9 cellular contexts compared by ENCODE assay signal in genomic region chr10:124152139-124152780, GRCh38. TPM values are rescaled to one million over a fixed set of nuclear protein-coding genes. Genes with fewer than 3 reads are reported as not detected.
DNase-seq lines count a peak whose midpoint lies in the region; ATAC-seq, FAIRE-seq and TF ChIP-seq lines count a peak whose summit lies in the region.
"Had no signal": no experiment of that assay in that cellular context is flagged by ENCODE, and none has a peak within 500 bp of the region (broad histone marks: within the 10 kb centered on the region; RNA-seq: fewer than 3 reads in every experiment).

No MANE protein-coding gene starts in this region.

- TF ChIP-seq EP300 in HepG2 (IDR thresholded peaks at IDR 0.05; ENCODE audit: low read depth in 2 of 2, low read length in 2 of 2) (no peak), HepG2 (CRISPR knock-in tag; IDR thresholded peaks at IDR 0.05; ENCODE audit: borderline replicate concordance) (no peak)

- H3K4me3 ChIP-seq in breast epithelium (peak overlapping the region in 1 of 3 donors; percentile 6), HepG2 (replicated peaks in 1 of 3; ENCODE audit: insufficient read depth in 1 of 3, low read depth in 2 of 3, low read length in 3 of 3) (peak overlapping the region in 1 of 3 experiments; percentile 44; a peak in 1 of 6 replicates), uterus (no peak overlapping the region)

- no peak for TF ChIP-seq POLR2A in breast epithelium (IDR thresholded peaks at IDR 0.05)
- TF ChIP-seq POLR2A in HepG2 (IDR thresholded peaks at IDR 0.05; ENCODE audit: insufficient read depth in 1 of 2, low read depth in 2 of 2, low read length in 2 of 2), result no peak
- no peak for TF ChIP-seq POLR2A in uterus (IDR thresholded peaks at IDR 0.05)

- peak; percentile 15 for DNase-seq in activated CD8-positive, alpha-beta T cell treated with anti-CD3 and anti-CD28 coated beads for 36 hours
- DNase-seq in activated CD8-positive, alpha-beta T cell treated with anti-CD3 and anti-CD28 coated beads, Interleukin-2, amount 10 ng/mL, durations not matched to agents 7 days and 5 days, result no peak
- peak in 1 of 2 donors; percentile 26 for DNase-seq in breast epithelium (ENCODE audit: low spot score in 2 of 2)
- DNase-seq in HepG2 (ENCODE audit: low spot score), result peak; percentile 38
- no peak for DNase-seq in uterus
- no peak for DNase-seq in DMS79 treated with DMSO at 0.1 percent for 48 hours (lab: John Stamatoyannopoulos, UW)
- no peak for DNase-seq in T-helper 9 cell
- DNase-seq in NCI-H1092 treated with DMSO at 0.1 percent for 48 hours (lab: John Stamatoyannopoulos, UW), result no peak

- H3K27ac Mint-ChIP-seq in activated CD8-positive, alpha-beta T cell treated with anti-CD3 and anti-CD28 coated beads for 36 hours, result no peak overlapping the region
- H3K27ac Mint-ChIP-seq in activated CD8-positive, alpha-beta T cell treated with anti-CD3 and anti-CD28 coated beads, Interleukin-2, amount 10 ng/mL, durations not matched to agents 7 days and 5 days, result no peak overlapping the region
- H3K27ac Mint-ChIP-seq: CD4-positive, alpha-beta T cell had no signal

- peaks cover 4% of the 10 kb centered on the region for H3K4me1 Mint-ChIP-seq in activated CD8-positive, alpha-beta T cell treated with anti-CD3 and anti-CD28 coated beads for 36 hours (ENCODE audit: low read depth)
- H3K4me1 Mint-ChIP-seq in activated CD8-positive, alpha-beta T cell treated with anti-CD3 and anti-CD28 coated beads, Interleukin-2, amount 10 ng/mL, durations not matched to agents 7 days and 5 days (ENCODE audit: low read depth), result peaks cover 22% of the 10 kb centered on the region

- H3K79me2 ChIP-seq in HepG2 (ENCODE audit: insufficient read depth, low read length), result no peaks in the 10 kb centered on the region

- no peaks in the 10 kb centered on the region for H4K20me1 ChIP-seq in HepG2 (ENCODE audit: insufficient read depth, low read length)

- H3K9me3 Mint-ChIP-seq in activated CD8-positive, alpha-beta T cell treated with anti-CD3 and anti-CD28 coated beads for 36 hours, result peaks cover 2% of the 10 kb centered on the region
- H3K9me3 Mint-ChIP-seq in activated CD8-positive, alpha-beta T cell treated with anti-CD3 and anti-CD28 coated beads, Interleukin-2, amount 10 ng/mL, durations not matched to agents 7 days and 5 days (ENCODE audit: insufficient read depth), result no peaks in the 10 kb centered on the region
- H3K9me3 Mint-ChIP-seq: CD4-positive, alpha-beta T cell had no signal

- no peaks in the 10 kb centered on the region for H3K36me3 Mint-ChIP-seq in activated CD8-positive, alpha-beta T cell treated with anti-CD3 and anti-CD28 coated beads for 36 hours (ENCODE audit: low read depth)
- no peaks in the 10 kb centered on the region for H3K36me3 Mint-ChIP-seq in activated CD8-positive, alpha-beta T cell treated with anti-CD3 and anti-CD28 coated beads, Interleukin-2, amount 10 ng/mL, durations not matched to agents 7 days and 5 days (ENCODE audit: low read depth)

- peak overlapping the region; percentile 69 to 79 for H3K27ac ChIP-seq in breast epithelium
- H3K27ac ChIP-seq in HepG2 (ENCODE audit: extremely low read length, insufficient read depth, low read length), result no peak overlapping the region
- peak overlapping the region; percentile 11 to 49 for H3K27ac ChIP-seq in uterus

- no peaks in the 10 kb centered on the region for H3K9me3 ChIP-seq in breast epithelium
- no peaks in the 10 kb centered on the region for H3K9me3 ChIP-seq in HepG2 (ENCODE audit: low read length)
- no peaks in the 10 kb centered on the region for H3K9me3 ChIP-seq in uterus

- no peak overlapping the region for H3K9ac ChIP-seq in HepG2 (ENCODE audit: insufficient read depth, low read depth, low read length)

- H2AFZ ChIP-seq in HepG2 (ENCODE audit: low read length), result no peak overlapping the region

- no TSS peak for BruUV-seq in HepG2 (replicated peaks; lab: Mats Ljungman, UMichigan)

- peaks cover 8 to 10% of the 10 kb centered on the region in 2 donors for H3K4me1 ChIP-seq in breast epithelium
- peaks cover 43% of the 10 kb centered on the region for H3K4me1 ChIP-seq in HepG2 (ENCODE audit: insufficient read depth, low read length)
- peaks cover 0 to 4% of the 10 kb centered on the region in 2 donors for H3K4me1 ChIP-seq in uterus

- in situ Hi-C loops in HepG2 (cut with HindIII; ENCODE audit: extremely low pct_ligation_motif_present, low pct_unique_long_range_greater_than_20kb), result no loop called here

- CTCF ChIA-PET in activated CD8-positive, alpha-beta T cell treated with anti-CD3 and anti-CD28 coated beads for 36 hours (lab: Charles Lee), result interaction anchor here (0.8 to 1.7 kb wide), 5 partner anchors 26 to 237 kb away, joined by 3 to 5 read pairs (median 4); no protein-coding TSS in a partner anchor
- CTCF ChIA-PET in activated CD8-positive, alpha-beta T cell treated with anti-CD3 and anti-CD28 coated beads, Interleukin-2, amount 10 ng/mL, durations not matched to agents 7 days and 5 days (lab: Charles Lee), result interaction anchor here (1.3 to 1.7 kb wide), 2 partner anchors 60 to 237 kb away, joined by 3 to 4 read pairs; no protein-coding TSS in a partner anchor
- CTCF ChIA-PET in HepG2 (lab: Yijun Ruan, JAX; ENCODE audit: low intra/inter-chr PET ratio, low total read pairs), result no interaction called here

- 9% methylated on average over 11 of the region's 25 CpGs for WGBS in HepG2 (ENCODE audit: low lambda C conversion rate)

- peak overlapping the region; percentile 53 for H3K4me2 ChIP-seq in HepG2 (ENCODE audit: low read depth, low read length)

- H3K4me3 Mint-ChIP-seq in activated CD8-positive, alpha-beta T cell treated with anti-CD3 and anti-CD28 coated beads for 36 hours, result no peak overlapping the region
- no peak overlapping the region for H3K4me3 Mint-ChIP-seq in activated CD8-positive, alpha-beta T cell treated with anti-CD3 and anti-CD28 coated beads, Interleukin-2, amount 10 ng/mL, durations not matched to agents 7 days and 5 days
- H3K4me3 Mint-ChIP-seq: CD4-positive, alpha-beta T cell had no signal

- intact Hi-C loops in activated CD8-positive, alpha-beta T cell treated with anti-CD3 and anti-CD28 coated beads for 36 hours (cut with micrococcal nuclease), result no loop called here
- intact Hi-C loops in breast epithelium (cut with DNase I; ENCODE audit: low total_unique reads), result no loop called here
- intact Hi-C loops in HepG2 (cut with micrococcal nuclease; ENCODE audit: unreplicated experiment), result loop anchor here (10.0 kb wide), 2 partner anchors 127 to 157 kb away; no protein-coding TSS in a partner anchor
- intact Hi-C loops in uterus (cut with DNase I; ENCODE audit: low total_unique reads), result no loop called here

- POLR2A ChIA-PET in activated CD8-positive, alpha-beta T cell treated with anti-CD3 and anti-CD28 coated beads for 36 hours (lab: Charles Lee), result no interaction called here
- POLR2A ChIA-PET in activated CD8-positive, alpha-beta T cell treated with anti-CD3 and anti-CD28 coated beads, Interleukin-2, amount 10 ng/mL, durations not matched to agents 7 days and 5 days (lab: Charles Lee), result interaction anchor here (0.6 kb wide), 1 partner anchor 764 kb away, joined by 3 read pairs; no protein-coding TSS in a partner anchor
- POLR2A ChIA-PET in HepG2 (lab: Yijun Ruan, JAX), result no interaction called here

- H3K27me3 Mint-ChIP-seq in activated CD8-positive, alpha-beta T cell treated with anti-CD3 and anti-CD28 coated beads for 36 hours, result peaks cover 12% of the 10 kb centered on the region
- H3K27me3 Mint-ChIP-seq in activated CD8-positive, alpha-beta T cell treated with anti-CD3 and anti-CD28 coated beads, Interleukin-2, amount 10 ng/mL, durations not matched to agents 7 days and 5 days (ENCODE audit: low read depth), result peaks cover 14% of the 10 kb centered on the region
- H3K27me3 Mint-ChIP-seq: CD4-positive, alpha-beta T cell had no signal

- ATAC-seq in activated CD8-positive, alpha-beta T cell treated with anti-CD3 and anti-CD28 coated beads for 36 hours, result no peak
- no peak for ATAC-seq in activated CD8-positive, alpha-beta T cell treated with anti-CD3 and anti-CD28 coated beads, Interleukin-2, amount 10 ng/mL, durations not matched to agents 7 days and 5 days
- ATAC-seq in HepG2, result peak; percentile 86

- H3K36me3 ChIP-seq in breast epithelium (no peaks in the 10 kb centered on the region), HepG2 (replicated peaks in 1 of 2; ENCODE audit: control insufficient read depth in 1 of 2, insufficient read depth in 2 of 2, low read length in 2 of 2) (no peaks in the 10 kb centered on the region), uterus (no peaks in the 10 kb centered on the region)

- no peak for TF ChIP-seq RAD21 in HepG2 (CRISPR knock-in tag; IDR thresholded peaks at IDR 0.05)

- FAIRE-seq in HepG2 (lab: Jason Lieb, UNC), result no peak

- TF ChIP-seq CTCF in activated CD8-positive, alpha-beta T cell treated with anti-CD3 and anti-CD28 coated beads for 36 hours (IDR thresholded peaks at IDR 0.05), result no peak
- TF ChIP-seq CTCF in breast epithelium (IDR thresholded peaks at IDR 0.05) (no peak), HepG2 (CRISPR knock-in tag; IDR thresholded peaks at IDR 0.05) (no peak), uterus (IDR thresholded peaks at IDR 0.05) (no peak)

- H3K27me3 ChIP-seq in breast epithelium (no peaks in the 10 kb centered on the region), HepG2 (ENCODE audit: control insufficient read depth in 1 of 2, insufficient read depth in 2 of 2, low read length in 2 of 2) (peaks cover 0 to 8% of the 10 kb centered on the region in 2 experiments; a peak in 4 of 5 replicates), uterus (no peaks in the 10 kb centered on the region)

RNA-seq across cellular contexts. Expression of gene CHST15, which starts 58.9 kb away (rescaled TPM):
- total RNA-seq in activated CD8-positive, alpha-beta T cell treated with anti-CD3 and anti-CD28 coated beads for 36 hours, result under 1 TPM; 0.36 to 0.81 TPM
- not detected for total RNA-seq in activated CD8-positive, alpha-beta T cell treated with anti-CD3 and anti-CD28 coated beads, Interleukin-2, amount 10 ng/mL, durations not matched to agents 7 days and 5 days
- 10 to 100 TPM; 19.0 to 57.8 (median 56.4) TPM for total RNA-seq in breast epithelium
- total RNA-seq in HepG2 (2016; rRNA removed; fragmentation: Illumina TruSeq; extraction: Trizol), result 1.1 and 1.4 TPM in 2 replicates
- total RNA-seq in HepG2 (2016; cell fraction: cytosol; rRNA removed; fragmentation: Illumina TruSeq; extraction: Trizol; ENCODE audit: low read depth), result 1.0 and 1.2 TPM in 2 replicates
- 1.4 and 1.5 TPM in 2 replicates for total RNA-seq in HepG2 (2016; cell fraction: insoluble cytoplasmic fraction; rRNA removed; fragmentation: Illumina TruSeq; extraction: Trizol)
- 2.7 and 2.9 TPM in 2 replicates for total RNA-seq in HepG2 (2016; cell fraction: membrane; rRNA removed; fragmentation: Illumina TruSeq; extraction: Trizol)
- total RNA-seq in HepG2 (2016; cell fraction: nucleus; rRNA removed; fragmentation: Illumina TruSeq; extraction: Trizol), result 1.1 and 1.9 TPM in 2 replicates
- polyA plus RNA-seq in HepG2 (2011; rRNA removed), result 94.7 and 113 TPM in 2 replicates
- 101 and 112 TPM in 2 replicates for polyA plus RNA-seq in HepG2 (2011; cell fraction: cytosol; rRNA removed)
- 181 and 188 TPM in 2 replicates for polyA plus RNA-seq in HepG2 (2011; cell fraction: nucleus; rRNA removed)
- polyA plus RNA-seq in HepG2 (2012), result 46.0 and 71.6 TPM in 2 replicates
- 0.27 and 0.52 TPM in 2 replicates for polyA plus RNA-seq in HepG2 (2016; cell fraction: cytosol; fragmentation: Illumina TruSeq; extraction: Trizol; ENCODE audit: low read depth)
- polyA plus RNA-seq in HepG2 (2016; cell fraction: insoluble cytoplasmic fraction; fragmentation: Illumina TruSeq; extraction: Trizol; ENCODE audit: low read depth), result 1.4 TPM in 2 replicates
- 0.68 and 0.92 TPM in 2 replicates for polyA plus RNA-seq in HepG2 (2016; cell fraction: membrane; fragmentation: Illumina TruSeq; extraction: Trizol; ENCODE audit: low read depth)
- 1.1 and 1.9 TPM in 2 replicates for polyA plus RNA-seq in HepG2 (2016; cell fraction: nucleus; fragmentation: Illumina TruSeq; extraction: Trizol; ENCODE audit: insufficient read depth, low read depth)
- 10.5 and 261 TPM in 2 replicates for polyA minus RNA-seq in HepG2 (2011; rRNA and poly(A)+ RNA removed; ENCODE audit: low replicate concordance)
- polyA minus RNA-seq in HepG2 (2011; cell fraction: cytosol; rRNA and poly(A)+ RNA removed), result 111 and 123 TPM in 2 replicates
- polyA minus RNA-seq in HepG2 (2011; cell fraction: nucleus; rRNA and poly(A)+ RNA removed), result 241 and 251 TPM in 2 replicates
- total RNA-seq in uterus, result 10 to 100 TPM in 3 of 4 donors, 1 to 10 TPM in 1; 9.7 to 28.5 (median 17.8) TPM

Comparison
In these comparisons a context has a peak if more than half of its experiments do, and no peak if none do; other contexts are left out.
1. DNase-seq: peak in activated CD8-positive, alpha-beta T cell treated with anti-CD3 and anti-CD28 coated beads for 36 hours (single experiment) and HepG2 (single experiment); none in activated CD8-positive, alpha-beta T cell treated with anti-CD3 and anti-CD28 coated beads, Interleukin-2, amount 10 ng/mL, durations not matched to agents 7 days and 5 days (single experiment), uterus (0 of 2), DMS79 treated with DMSO at 0.1 percent for 48 hours (single experiment), T-helper 9 cell (single experiment) and NCI-H1092 treated with DMSO at 0.1 percent for 48 hours (single experiment).